In genomic region chr2:210072922-210073509, GRCh38 we compare ENCODE assay signal across 8 cellular contexts.
A peak's percentile ranks its signal among the peaks of the same experiment; 100 is the strongest.
DNase-seq lines count a peak whose midpoint lies in the region; ATAC-seq and TF ChIP-seq lines count a peak whose summit lies in the region.

No MANE protein-coding gene starts in this region.

- TF ChIP-seq EP300 in SK-N-SH (IDR thresholded peaks at IDR 0.05; ENCODE audit: borderline replicate concordance in 1 of 2, low read depth in 1 of 2, low read length in 1 of 2): no peak

- H3K4me1 ChIP-seq in SK-N-SH (ENCODE audit: control insufficient read depth in 1 of 2, insufficient read depth in 2 of 2, low read depth in 1 of 2, low read length in 1 of 2): no peaks in the 10 kb centered on the region
- no peaks in the 10 kb centered on the region for H3K4me1 ChIP-seq in thyroid gland

- H3F3A ChIP-seq in SK-N-SH (replicated peaks; ENCODE audit: insufficient read depth): peaks cover 3% of the 10 kb centered on the region

- no peak for TF ChIP-seq POLR2A in thyroid gland (IDR thresholded peaks at IDR 0.05)

- WGBS in SK-N-SH (ENCODE audit: low lambda C conversion rate): 33% methylated on average over 2 of the region's 2 CpGs
- 39 to 49% methylated on average over 2 of the region's 2 CpGs for WGBS in thyroid gland, 2 donors

- H3K9me2 ChIP-seq in SK-N-SH: no peaks in the 10 kb centered on the region

- no peak overlapping the region for H2AFZ ChIP-seq in SK-N-SH (ENCODE audit: low read depth)

- peak; percentile 82 for TF ChIP-seq CTCF in SK-N-SH (IDR thresholded peaks at IDR 0.05)
- peak in 5 of 6 experiments; percentile 37 to 75 (median 57) for TF ChIP-seq CTCF in thyroid gland (IDR thresholded peaks at IDR 0.05)

- no peak overlapping the region for H3K9ac ChIP-seq in SK-N-SH

- CTCF ChIA-PET in SK-N-SH (lab: Yijun Ruan, JAX): interaction anchor here (0.6 to 1.9 kb wide), 8 partner anchors 10 to 126 kb away, joined by 3 to 7 read pairs (median 3); no protein-coding TSS in a partner anchor

- H3K4me3 ChIP-seq in SK-N-SH (ENCODE audit: low read depth in 2 of 2, low read length in 1 of 2) (no peak overlapping the region), thyroid gland (replicated peaks in 1 of 3) (no peak overlapping the region)

- peak; percentile 59 for DNase-seq in G401 (ENCODE audit: low spot score)
- DNase-seq in SK-N-SH: peak; percentile 18
- DNase-seq in globus pallidus (ENCODE audit: low spot score): peak; percentile 6
- no peak for DNase-seq in thyroid gland
- no peak for DNase-seq in NCI-H187 (lab: John Stamatoyannopoulos, UW)
- no peak for DNase-seq in activated CD4-positive, alpha-beta T cell treated with anti-CD3 and anti-CD28 coated beads, Interleukin-2, amount 50 U/mL, for 1 hour

- POLR2A ChIA-PET in SK-N-SH (lab: Yijun Ruan, JAX): no interaction called here

- peak; percentile 64 for TF ChIP-seq RAD21 in SK-N-SH (IDR thresholded peaks at IDR 0.05; ENCODE audit: low read length)

- no peak overlapping the region for H3K4me2 ChIP-seq in SK-N-SH

- in situ Hi-C loops in G401 (cut with HindIII; ENCODE audit: low sequenced_read_pairs): no loop called here

- no peaks in the 10 kb centered on the region for H3K79me2 ChIP-seq in SK-N-SH (ENCODE audit: insufficient read depth)

- no peaks in the 10 kb centered on the region for H3K9me3 ChIP-seq in SK-N-SH
- no peaks in the 10 kb centered on the region for H3K9me3 ChIP-seq in thyroid gland

- no peaks in the 10 kb centered on the region for H3K36me3 ChIP-seq in SK-N-SH (replicated peaks in 1 of 2; ENCODE audit: control insufficient read depth in 1 of 2, insufficient read depth in 2 of 2, low read length in 1 of 2)
- no peaks in the 10 kb centered on the region for H3K36me3 ChIP-seq in thyroid gland

- H3K27me3 ChIP-seq in SK-N-SH (ENCODE audit: insufficient read depth): no peaks in the 10 kb centered on the region
- no peaks in the 10 kb centered on the region for H3K27me3 ChIP-seq in thyroid gland

- H3K27ac ChIP-seq in SK-N-SH (ENCODE audit: low read depth in 2 of 2, low read length in 1 of 2) (no peak overlapping the region), thyroid gland (no peak overlapping the region)

- H4K20me1 ChIP-seq in SK-N-SH (ENCODE audit: insufficient read depth): no peaks in the 10 kb centered on the region

- ATAC-seq in GM21360 (IDR thresholded peaks at IDR 0.05; ENCODE audit: unreplicated experiment): peak; percentile 86
- ATAC-seq in HG03565 (IDR thresholded peaks at IDR 0.05; ENCODE audit: unreplicated experiment): peak; percentile 78

- intact Hi-C loops in thyroid gland (cut with DNase I): no loop called here

TF ChIP-seq in SK-N-SH, 30 proteins besides CTCF, POLR2A, EP300 and RAD21:
- TF ChIP-seq ZBTB33 (IDR thresholded peaks at IDR 0.05; ENCODE audit: borderline replicate concordance, low read depth): no peak
- TF ChIP-seq GATA2 (CRISPR knock-in tag; IDR thresholded peaks at IDR 0.05): no peak
- no peak for TF ChIP-seq ELF1 (IDR thresholded peaks at IDR 0.05)
- peak; percentile 53 for TF ChIP-seq SMC3 (IDR thresholded peaks at IDR 0.05; ENCODE audit: low read depth, low read length)
- no peak for TF ChIP-seq PBX3 (IDR thresholded peaks at IDR 0.05)
- TF ChIP-seq NFIC (IDR thresholded peaks at IDR 0.05; ENCODE audit: borderline replicate concordance): no peak
- TF ChIP-seq MXI1 (IDR thresholded peaks at IDR 0.05; ENCODE audit: low read depth, low read length): no peak
- TF ChIP-seq RXRA (IDR thresholded peaks at IDR 0.05; ENCODE audit: borderline replicate concordance, low read depth): no peak
- 0 out of 2 replicates have a peak, but pooled peaks have one; percentile 14 for TF ChIP-seq RCOR1 (IDR thresholded peaks at IDR 0.05; ENCODE audit: low read length)
- TF ChIP-seq USF2 (IDR thresholded peaks at IDR 0.05; ENCODE audit: borderline replicate concordance, low read depth, low read length): no peak
- no peak for TF ChIP-seq YY1 (IDR thresholded peaks at IDR 0.05; ENCODE audit: low read depth)
- no peak for TF ChIP-seq REST (IDR thresholded peaks at IDR 0.05; ENCODE audit: low read depth, low read length)
- no peak for TF ChIP-seq TEAD4 (IDR thresholded peaks at IDR 0.05; ENCODE audit: borderline replicate concordance, insufficient read depth)

Comparison
In these comparisons a context has a peak if more than half of its experiments do, and no peak if none do; other contexts are left out.
1. DNase-seq: peak in G401 (single experiment), SK-N-SH (single experiment) and globus pallidus (single experiment); none in thyroid gland (0 of 2), NCI-H187 (0 of 2) and activated CD4-positive, alpha-beta T cell treated with anti-CD3 and anti-CD28 coated beads, Interleukin-2, amount 50 U/mL, for 1 hour (single experiment).